Comparison of ENCODE assay signal across 8 cellular contexts in the genomic region with DNA sequence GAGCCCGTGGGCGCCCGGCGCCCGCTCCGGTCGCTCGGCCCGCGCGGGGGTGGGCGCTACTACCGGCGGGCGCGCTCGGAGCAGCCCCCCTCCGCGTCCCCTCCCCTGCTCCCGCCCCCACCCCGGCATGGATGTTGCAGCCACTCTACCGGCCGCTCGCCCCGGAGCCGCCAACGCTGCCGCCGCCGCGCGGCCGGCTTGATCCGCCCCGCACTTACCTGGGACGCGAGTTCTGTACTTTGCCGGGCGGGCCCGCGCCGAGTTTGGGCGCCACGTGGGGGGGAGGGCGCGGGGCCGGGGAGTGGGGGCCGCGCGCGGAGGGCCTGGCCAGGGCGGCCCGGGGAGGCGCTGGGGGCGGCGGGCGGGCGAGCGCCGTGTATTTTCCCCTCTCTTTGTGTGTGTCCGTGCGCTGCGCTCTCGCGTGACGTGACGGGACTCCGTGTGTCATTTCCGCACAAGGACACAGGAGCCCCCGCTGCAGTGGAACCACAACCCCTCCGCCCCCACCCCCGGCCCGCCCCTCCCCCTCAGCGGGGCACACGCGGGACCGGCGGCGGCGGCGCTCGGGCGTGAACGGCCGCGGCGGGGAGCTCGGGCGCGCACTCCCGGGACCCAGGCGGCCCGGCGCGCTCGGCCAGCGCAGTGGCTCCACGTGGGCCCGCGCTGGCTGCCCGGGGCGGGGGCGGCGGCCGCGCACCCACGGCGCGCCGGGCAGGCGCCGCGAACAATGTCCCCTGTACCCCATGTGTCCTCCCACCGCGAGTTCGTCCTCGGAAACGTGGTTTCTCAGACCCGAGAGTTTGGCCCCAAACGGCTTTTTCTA. TPM values are rescaled to one million over a fixed set of nuclear protein-coding genes. Genes with fewer than 3 reads are reported as not detected.
DNase-seq lines count a peak whose midpoint lies in the region; ATAC-seq lines count a peak whose summit lies in the region.

BEND3 (minus strand) TSS at position 644 of the 823 bp plus-strand sequence. CDS start 16,230 bp downstream, outside the sequence.

- no peak within 1 kb of the TSS for H2AK5ac ChIP-seq in mesenchymal stem cell (ENCODE audit: low read length, severe bottlenecking)

- H4K8ac ChIP-seq in mesenchymal stem cell (ENCODE audit: low read length) = peak within 1 kb of the TSS; percentile 54

- H2BK5ac ChIP-seq in mesenchymal stem cell (ENCODE audit: low read depth, low read length, poor library complexity, severe bottlenecking) = no peak within 1 kb of the TSS

- H2BK12ac ChIP-seq in mesenchymal stem cell (ENCODE audit: low read length in 2 of 2) = peak within 1 kb of the TSS in 1 of 2 experiments; percentile 18

- no peaks in the 10 kb centered on the region for H3K9me3 ChIP-seq in mesenchymal stem cell (ENCODE audit: control insufficient read depth, low read length)

- H3K18ac ChIP-seq in mesenchymal stem cell (ENCODE audit: low read depth in 1 of 2, low read length in 2 of 2) = peak within 1 kb of the TSS; percentile 66 to 70

- H3K4me2 ChIP-seq in mesenchymal stem cell (ENCODE audit: low read length, poor library complexity, severe bottlenecking) = peak within 1 kb of the TSS; percentile 99

- H3K4ac ChIP-seq in mesenchymal stem cell (ENCODE audit: low read depth in 1 of 2, low read length in 2 of 2) = peak within 1 kb of the TSS in 1 of 2 experiments; percentile 49

- H4K91ac ChIP-seq in mesenchymal stem cell (ENCODE audit: low read length) = no peak within 1 kb of the TSS

- peak within 1 kb of the TSS in 1 of 2 experiments; percentile 15 for H3K14ac ChIP-seq in mesenchymal stem cell (ENCODE audit: low read length in 2 of 2)

- DNase-seq in DMS53 (lab: John Stamatoyannopoulos, UW) = peak; percentile 73
- DNase-seq in Jurkat, Clone E6-1 (ENCODE audit: low read depth, low spot score) = no peak
- DNase-seq in activated CD4-positive, alpha-beta T cell treated with anti-CD3 and anti-CD28 coated beads, Interleukin-2, amount 50 U/mL, for 1 hour = peak; percentile 40
- DNase-seq in effector CD4-positive, alpha-beta T cell = peak; percentile 19
- DNase-seq in mesenchymal stem cell = peak; percentile 12
- peak; percentile 5 to 52 (median 31) for DNase-seq in stimulated activated naive CD4-positive, alpha-beta T cell (lab: John Stamatoyannopoulos, UW)
- no peak for DNase-seq in SKM-1 (lab: John Stamatoyannopoulos, UW; ENCODE audit: unreplicated experiment)

- peaks cover 6% of the 10 kb centered on the region for H3K4me1 ChIP-seq in mesenchymal stem cell (ENCODE audit: control insufficient read depth, insufficient read depth, low read depth, low read length)

- H3K36me3 ChIP-seq in mesenchymal stem cell (ENCODE audit: control insufficient read depth in 1 of 2, insufficient read depth in 2 of 2, low read depth in 1 of 2, low read length in 2 of 2) = no peaks in the 10 kb centered on the region

- no peak within 1 kb of the TSS for H2BK15ac ChIP-seq in mesenchymal stem cell (ENCODE audit: low read depth, poor library complexity, severe bottlenecking)

- H2BK120ac ChIP-seq in mesenchymal stem cell (ENCODE audit: low read depth, low read length) = peak within 1 kb of the TSS; percentile 79

- H3K27ac ChIP-seq in mesenchymal stem cell (ENCODE audit: low read length, poor library complexity, severe bottlenecking) = peak within 1 kb of the TSS; percentile 50

- H3K79me1 ChIP-seq in mesenchymal stem cell (replicated peaks; ENCODE audit: low read length, poor library complexity, severe bottlenecking) = peaks cover 8% of the 10 kb centered on the region

- H3K9ac ChIP-seq in mesenchymal stem cell (ENCODE audit: low read length) = peak within 1 kb of the TSS; percentile 72

- peak; percentile 24 for ATAC-seq in GM21526 (IDR thresholded peaks at IDR 0.05; ENCODE audit: low FRiP score, unreplicated experiment)

- H2AFZ ChIP-seq in mesenchymal stem cell (ENCODE audit: low read depth, low read length) = peak within 1 kb of the TSS; percentile 76

- H3K4me3 ChIP-seq in Jurkat, Clone E6-1 (ENCODE audit: low read length) = peak within 1 kb of the TSS; percentile 61
- H3K4me3 ChIP-seq in mesenchymal stem cell (ENCODE audit: insufficient read depth in 1 of 2, low read depth in 1 of 2, low read length in 2 of 2) = peak within 1 kb of the TSS; percentile 78 to 80

- H3K27me3 ChIP-seq in mesenchymal stem cell (ENCODE audit: control insufficient read depth in 1 of 2, insufficient read depth in 1 of 2, low read length in 2 of 2) = peaks cover 4 to 16% of the 10 kb centered on the region in 2 experiments

- 0% methylated on average over 56 of the region's 120 CpGs for WGBS in mesenchymal stem cell

- no peak within 1 kb of the TSS for H3K23ac ChIP-seq in mesenchymal stem cell (ENCODE audit: low read length in 2 of 2)

RNA-seq across cellular contexts. Expression of gene BEND3, which starts in this region (rescaled TPM):
- polyA plus RNA-seq in Jurkat, Clone E6-1 (2012; ENCODE audit: insufficient read depth, insufficient read length) = 2.3 TPM
- polyA plus RNA-seq in mesenchymal stem cell (2013, experiment 1 of 2) = 1.3 TPM
- 1.4 TPM for polyA plus RNA-seq in mesenchymal stem cell (2013, experiment 2 of 2)

Comparison
In these comparisons a context has a peak if more than half of its experiments do, and no peak if none do; other contexts are left out.
1. DNase-seq: peak in DMS53 (single experiment), activated CD4-positive, alpha-beta T cell treated with anti-CD3 and anti-CD28 coated beads, Interleukin-2, amount 50 U/mL, for 1 hour (single experiment), effector CD4-positive, alpha-beta T cell (single experiment), mesenchymal stem cell (single experiment) and stimulated activated naive CD4-positive, alpha-beta T cell (6 of 6); none in Jurkat, Clone E6-1 (single experiment) and SKM-1 (single experiment).